Comparison of ENCODE assay signal across 15 cellular contexts in genomic region chr14:79161576-79161975, GRCh38.
DNase-seq lines count a peak whose midpoint lies in the region; FAIRE-seq and TF ChIP-seq lines count a peak whose summit lies in the region.
"Had no signal": no experiment of that assay in that cellular context is flagged by ENCODE, and none has a peak within 500 bp of the region (broad histone marks: within the 10 kb centered on the region; RNA-seq: fewer than 3 reads in every experiment).

No MANE protein-coding gene starts in this region.

- H2AK5ac ChIP-seq in H1 (ENCODE audit: low read depth, low read length), result no peak overlapping the region
- H2AK5ac ChIP-seq in mesendoderm (ENCODE audit: low read length), result no peak overlapping the region

- H3K79me1 ChIP-seq in H1 (ENCODE audit: low read depth, low read length) (no peaks in the 10 kb centered on the region), mesendoderm (ENCODE audit: low read length) (no peaks in the 10 kb centered on the region)

- H2AFZ ChIP-seq in H1 (ENCODE audit: low read length), result no peak overlapping the region

- H3K27ac ChIP-seq in H1 (ENCODE audit: low read depth, low read length), result no peak overlapping the region
- no peak overlapping the region for H3K27ac ChIP-seq in mesendoderm (ENCODE audit: low read depth, low read length)
- no peak overlapping the region for H3K27ac ChIP-seq in dorsolateral prefrontal cortex

- no peak overlapping the region for H2BK12ac ChIP-seq in H1 (ENCODE audit: low read depth, low read length)

- no peak overlapping the region for H4K8ac ChIP-seq in H1 (ENCODE audit: extremely low read depth, insufficient read depth, low read length)
- H4K8ac ChIP-seq in mesendoderm (ENCODE audit: low read depth, low read length), result no peak overlapping the region

- no peak overlapping the region for H3K14ac ChIP-seq in H1 (ENCODE audit: insufficient read length)

- H3K56ac ChIP-seq in H1 (replicated peaks; ENCODE audit: insufficient read length, low read depth, low read length) (no peak overlapping the region), mesendoderm (ENCODE audit: low read length) (no peak overlapping the region)

- no peak overlapping the region for H3K4me3 ChIP-seq in NB4 (ENCODE audit: low read depth, low read length)
- H3K4me3 ChIP-seq in H1 (ENCODE audit: extremely low read depth in 1 of 4, insufficient read depth in 2 of 4, low read depth in 3 of 4, low read length in 4 of 4), result no peak overlapping the region
- H3K4me3 ChIP-seq in mesendoderm (ENCODE audit: low read length), result no peak overlapping the region
- H3K4me3 ChIP-seq in dorsolateral prefrontal cortex, result no peak overlapping the region

- FAIRE-seq in H1 (lab: Jason Lieb, UNC), result peak; percentile 66

- no peaks in the 10 kb centered on the region for H3K23me2 ChIP-seq in H1 (ENCODE audit: low read depth, low read length)

- no peak overlapping the region for H3K4me2 ChIP-seq in H1 (ENCODE audit: insufficient read depth in 1 of 2, low read depth in 2 of 2, low read length in 2 of 2)
- no peak overlapping the region for H3K4me2 ChIP-seq in mesendoderm (ENCODE audit: low read length)

- H3K4me1 ChIP-seq in H1 (replicated peaks in 1 of 4; ENCODE audit: control insufficient read depth in 3 of 4, insufficient read depth in 4 of 4, low read length in 3 of 4), result no peaks in the 10 kb centered on the region
- no peaks in the 10 kb centered on the region for H3K4me1 ChIP-seq in mesendoderm (ENCODE audit: control insufficient read depth, low read depth, low read length)

- H3K23ac ChIP-seq in H1 (ENCODE audit: insufficient read length), result no peak overlapping the region
- H3K23ac ChIP-seq in mesendoderm (ENCODE audit: low read length), result no peak overlapping the region

- no peak overlapping the region for H4K91ac ChIP-seq in H1 (replicated peaks; ENCODE audit: insufficient read length, low read length)

- peak; percentile 71 for DNase-seq in EH (ENCODE audit: low read depth)
- DNase-seq in NB4 (ENCODE audit: low read depth), result peak; percentile 35
- peak; percentile 9 to 60 for DNase-seq in H1 (ENCODE audit: low read depth in 1 of 2, low spot score in 2 of 2)
- peak; percentile 64 for DNase-seq in mesendoderm
- no peak for DNase-seq in hepatic stellate cell (ENCODE audit: low spot score)
- no peak for DNase-seq in NCI-H524 (lab: John Stamatoyannopoulos, UW)
- no peak for DNase-seq in dorsolateral prefrontal cortex
- DNase-seq in KG1 (lab: John Stamatoyannopoulos, UW), result no peak
- DNase-seq: activated B cell treated with CpG ODN at 0.5 μM for 24 hours; activated gamma-delta T cell treated with Interleukin-2 at 50 U/mL for 16 hours; CD8-positive, alpha-beta T cell; effector CD4-positive, alpha-beta T cell; NCI-H2081; occipital lobe; stimulated activated naive CD8-positive, alpha-beta T cell treated with anti-CD3 and anti-CD28 coated beads, Interleukin-15, Interleukin-2, amounts not matched to agents 100 U/mL and 50 U/mL, for 24 hours had no signal

- POLR2A ChIA-PET in H1 (lab: Charles Lee; ENCODE audit: partially characterized antibody), result no interaction called here

- no peak for TF ChIP-seq CTCF in NB4 (IDR thresholded peaks at IDR 0.05; ENCODE audit: low read depth, low read length)
- no peak for TF ChIP-seq CTCF in H1 (IDR thresholded peaks at IDR 0.05; ENCODE audit: control extremely low read depth in 1 of 3, insufficient read depth in 1 of 3, low read depth in 1 of 3, low read length in 3 of 3)
- no peak for TF ChIP-seq CTCF in dorsolateral prefrontal cortex (IDR thresholded peaks at IDR 0.05 in 54 of 56, conservative IDR thresholded peaks at IDR 0.05 in 2 of 56; ENCODE audit: low read depth in 1 of 56, partially characterized antibody in 56 of 56)

- H4K20me1 ChIP-seq in H1 (replicated peaks in 1 of 2; ENCODE audit: control insufficient read depth in 1 of 2, insufficient read depth in 2 of 2, low read length in 2 of 2), result no peaks in the 10 kb centered on the region

- WGBS in H1 (ENCODE audit: extremely low coverage in 1 of 2, insufficient coverage in 1 of 2, insufficient read length in 1 of 2, insufficient replicate concordance in 2 of 2, low coverage in 1 of 2, low lambda C conversion rate in 2 of 2, missing lambda C conversion rate in 1 of 2), 2 experiments, result 74% methylated on average over 7 of the region's 7 CpGs; no CpG with 5 or more reads in 1 of the 2 experiments
- WGBS in mesendoderm (ENCODE audit: extremely low coverage, insufficient coverage, low lambda C conversion rate), result no CpG with 5 or more reads among the region's 7 CpGs

- H2BK20ac ChIP-seq in H1 (ENCODE audit: low read length), result no peak overlapping the region

- no peak overlapping the region for H3K4ac ChIP-seq in H1 (replicated peaks; ENCODE audit: insufficient read length, low read depth, low read length)
- H3K4ac ChIP-seq in mesendoderm (ENCODE audit: low read depth, low read length), result no peak overlapping the region

- H2BK120ac ChIP-seq in H1 (replicated peaks; ENCODE audit: low read depth, low read length) (no peak overlapping the region), mesendoderm (ENCODE audit: low read depth, low read length) (no peak overlapping the region)

- H4K5ac ChIP-seq in H1 (ENCODE audit: insufficient read length, low read depth, low read length) (no peak overlapping the region), mesendoderm (ENCODE audit: low read length) (no peak overlapping the region)

- TF ChIP-seq EP300 in H1 (IDR thresholded peaks at IDR 0.05; ENCODE audit: borderline replicate concordance in 1 of 2, low read depth in 2 of 2, low read length in 2 of 2), result no peak

- H3K36me3 ChIP-seq in H1 (ENCODE audit: control insufficient read depth in 2 of 4, insufficient read depth in 4 of 4, low read length in 3 of 4) (no peaks in the 10 kb centered on the region), mesendoderm (ENCODE audit: control insufficient read depth, insufficient read depth, low read length) (no peaks in the 10 kb centered on the region)

- no peaks in the 10 kb centered on the region for H3K9me3 ChIP-seq in H1 (ENCODE audit: insufficient read depth in 2 of 2, low read depth in 1 of 2, low read length in 1 of 2)

- H3K79me2 ChIP-seq in H1 (ENCODE audit: control insufficient read depth in 1 of 2, insufficient read depth in 2 of 2, low read length in 2 of 2) (no peaks in the 10 kb centered on the region), mesendoderm (ENCODE audit: control insufficient read depth, insufficient read depth, low read length) (no peaks in the 10 kb centered on the region)

- H3K18ac ChIP-seq in H1 (ENCODE audit: extremely low read depth, low read length) (no peak overlapping the region), mesendoderm (ENCODE audit: low read length) (no peak overlapping the region)

- no peak overlapping the region for H2BK15ac ChIP-seq in H1 (ENCODE audit: low read length)
- H2BK15ac ChIP-seq in mesendoderm (replicated peaks; ENCODE audit: low read depth), result no peak overlapping the region

- no peak for TF ChIP-seq RAD21 in H1 (IDR thresholded peaks at IDR 0.05 in 1 of 2, conservative IDR thresholded peaks at IDR 0.05 in 1 of 2; ENCODE audit: low read depth in 2 of 2, low read length in 2 of 2)

- no peak for TF ChIP-seq POLR2A in NB4 (IDR thresholded peaks at IDR 0.05; ENCODE audit: extremely low read depth, insufficient read length)
- TF ChIP-seq POLR2A in H1 (IDR thresholded peaks at IDR 0.05; ENCODE audit: control extremely low read depth in 1 of 2, low read depth in 2 of 2, low read length in 2 of 2), result no peak

- H3K9ac ChIP-seq in H1 (replicated peaks in 1 of 4; ENCODE audit: extremely low read depth in 1 of 4, low read depth in 3 of 4, low read length in 3 of 4) (no peak overlapping the region), mesendoderm (ENCODE audit: low read length) (no peak overlapping the region)

- intact Hi-C loops in dorsolateral prefrontal cortex (cut with DNase I), result no loop called here

- H3K27me3 ChIP-seq in H1 (replicated peaks in 1 of 4; ENCODE audit: control insufficient read depth in 3 of 4, extremely low read depth in 1 of 4, insufficient read depth in 3 of 4, low read length in 3 of 4) (no peaks in the 10 kb centered on the region), mesendoderm (ENCODE audit: insufficient read depth, low read length, poor library complexity) (no peaks in the 10 kb centered on the region), dorsolateral prefrontal cortex (no peaks in the 10 kb centered on the region)

- CTCF ChIA-PET in H1 (lab: Charles Lee; ENCODE audit: partially characterized antibody), result no interaction called here

- H2BK5ac ChIP-seq in H1 (ENCODE audit: low read depth, low read length) (no peak overlapping the region), mesendoderm (ENCODE audit: low read length) (no peak overlapping the region)

TF ChIP-seq in H1, 55 proteins besides CTCF, POLR2A, EP300 and RAD21:
- TF ChIP-seq TAF1 (IDR thresholded peaks at IDR 0.05; ENCODE audit: low read depth, low read length), result no peak
- no peak for TF ChIP-seq MAFK (IDR thresholded peaks at IDR 0.05; ENCODE audit: low read depth, low read length)
- no peak for TF ChIP-seq SIX5 (IDR thresholded peaks at IDR 0.05; ENCODE audit: low read depth, low read length)
- TF ChIP-seq EZH2 (IDR thresholded peaks at IDR 0.05; ENCODE audit: low read depth, low read length, severe bottlenecking), result no peak
- TF ChIP-seq RBBP5 (IDR thresholded peaks at IDR 0.05; ENCODE audit: borderline replicate concordance, low read depth, low read length), result no peak
- TF ChIP-seq, protein P1, sequence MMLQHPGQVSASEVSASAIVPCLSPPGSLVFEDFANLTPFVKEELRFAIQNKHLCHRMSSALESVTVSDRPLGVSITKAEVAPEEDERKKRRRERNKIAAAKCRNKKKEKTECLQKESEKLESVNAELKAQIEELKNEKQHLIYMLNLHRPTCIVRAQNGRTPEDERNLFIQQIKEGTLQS (IDR thresholded peaks at IDR 0.05; ENCODE audit: insufficient read depth, low read depth, low read length), result no peak
- TF ChIP-seq SAP30 (IDR thresholded peaks at IDR 0.05; ENCODE audit: insufficient read depth, insufficient replicate concordance, low read length), result no peak
- TF ChIP-seq TCF12 (IDR thresholded peaks at IDR 0.05; ENCODE audit: low read depth, low read length), result no peak
- TF ChIP-seq RNF2 (IDR thresholded peaks at IDR 0.05; ENCODE audit: borderline replicate concordance, low read depth, low read length, missing control alignments, poor library complexity, severe bottlenecking), result no peak
- no peak for TF ChIP-seq NRF1 (IDR thresholded peaks at IDR 0.05; ENCODE audit: low read depth, low read length)
- no peak for TF ChIP-seq CREB1 (IDR thresholded peaks at IDR 0.05)
- TF ChIP-seq EGR1 (IDR thresholded peaks at IDR 0.05; ENCODE audit: borderline replicate concordance, low read depth, low read length), result no peak
TF ChIP-seq in H1: peak in this region for 0.

Comparison
In these comparisons a context has a peak if more than half of its experiments do, and no peak if none do; other contexts are left out.
1. DNase-seq: peak in EH (single experiment), NB4 (single experiment), H1 (2 of 2) and mesendoderm (single experiment); none in hepatic stellate cell (single experiment), NCI-H524 (0 of 2), dorsolateral prefrontal cortex (0 of 10) and KG1 (single experiment).